15 cellular contexts compared by ENCODE assay signal in the genomic region with DNA sequence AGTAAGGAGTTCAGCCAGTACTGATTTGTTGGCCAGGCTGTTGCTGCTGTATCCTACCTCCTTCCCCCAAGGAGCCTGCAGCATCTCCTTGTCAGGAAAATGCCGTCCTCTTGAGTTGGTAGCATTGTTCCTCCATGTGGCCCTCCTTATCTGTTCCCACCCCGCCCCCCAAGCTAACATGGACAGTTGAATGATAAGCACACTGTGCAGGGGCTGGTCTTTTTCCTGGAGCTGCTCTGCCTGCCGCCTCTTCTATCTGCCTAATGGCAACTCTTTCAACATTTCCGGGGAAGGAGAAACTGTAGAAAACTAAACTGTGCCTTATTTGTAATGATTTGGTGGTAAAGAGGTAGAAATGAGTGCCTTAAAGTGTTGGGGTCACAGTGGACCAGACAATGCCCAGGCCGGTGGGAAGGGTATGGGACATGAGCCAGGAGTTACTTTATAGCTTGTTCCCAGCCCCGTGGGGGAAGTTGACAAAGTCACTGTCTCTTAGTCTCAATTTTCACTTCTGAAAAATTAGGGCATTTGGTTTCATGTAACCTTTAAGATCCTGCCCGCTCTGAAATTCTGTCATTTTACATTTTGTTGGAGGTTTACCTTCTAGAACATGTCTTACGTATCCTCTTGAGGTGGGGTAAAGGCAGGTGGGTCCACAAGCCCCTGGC. TPM values are rescaled to one million over a fixed set of nuclear protein-coding genes. Genes with fewer than 3 reads are reported as not detected.
DNase-seq lines count a peak whose midpoint lies in the region; ATAC-seq and TF ChIP-seq lines count a peak whose summit lies in the region.
"Had no signal": no experiment of that assay in that cellular context is flagged by ENCODE, and none has a peak within 500 bp of the region (broad histone marks: within the 10 kb centered on the region; RNA-seq: fewer than 3 reads in every experiment).

No MANE protein-coding gene starts in this region.

- no peaks in the 10 kb centered on the region for H3K27me3 ChIP-seq in ascending aorta

- H3K36me3 ChIP-seq in ascending aorta: no peaks in the 10 kb centered on the region

- no peaks in the 10 kb centered on the region for H3K9me3 Mint-ChIP-seq in activated CD4-positive, alpha-beta T cell treated with anti-CD3 and anti-CD28 coated beads, Interleukin-2, amount 10 ng/mL, durations not matched to agents 24 days and 14 days
- no peaks in the 10 kb centered on the region for H3K9me3 Mint-ChIP-seq in progenitor cell of endocrine pancreas (ENCODE audit: low read depth)
- H3K9me3 Mint-ChIP-seq: immature natural killer cell, WTC11 had no signal

- H3K4me1 ChIP-seq in ascending aorta: peaks cover 9 to 30% of the 10 kb centered on the region in 2 donors

- no peak for DNase-seq in activated CD4-positive, alpha-beta T cell treated with anti-CD3 and anti-CD28 coated beads, Interleukin-2, amount 10 ng/mL, durations not matched to agents 24 days and 14 days
- DNase-seq in activated CD4-positive, alpha-beta T cell treated with anti-CD3 and anti-CD28 coated beads for 4 hours: no peak
- DNase-seq in HuH-7.5 (ENCODE audit: low spot score) (peak; percentile 39), ascending aorta (ENCODE audit: low spot score in 2 of 2) (no peak), progenitor cell of endocrine pancreas (ENCODE audit: low spot score, unreplicated experiment) (no peak), cerebellar cortex (ENCODE audit: low spot score) (no peak), foreskin melanocyte (no peak)
- DNase-seq: activated gamma-delta T cell treated with Interleukin-2 at 50 U/mL for 16 hours, immature natural killer cell had no signal

- peak overlapping the region; percentile 16 for H3K4me3 Mint-ChIP-seq in activated CD4-positive, alpha-beta T cell treated with anti-CD3 and anti-CD28 coated beads, Interleukin-2, amount 10 ng/mL, durations not matched to agents 24 days and 14 days
- peak overlapping the region; percentile 10 for H3K4me3 Mint-ChIP-seq in progenitor cell of endocrine pancreas (ENCODE audit: low read depth)
- H3K4me3 Mint-ChIP-seq: immature natural killer cell, WTC11 had no signal

- no peak for TF ChIP-seq CTCF in ascending aorta (IDR thresholded peaks at IDR 0.05)
- no peak for TF ChIP-seq CTCF in progenitor cell of endocrine pancreas (IDR thresholded peaks at IDR 0.05; ENCODE audit: unreplicated experiment)

- H3K27me3 Mint-ChIP-seq in activated CD4-positive, alpha-beta T cell treated with anti-CD3 and anti-CD28 coated beads, Interleukin-2, amount 10 ng/mL, durations not matched to agents 24 days and 14 days: no peaks in the 10 kb centered on the region
- H3K27me3 Mint-ChIP-seq in progenitor cell of endocrine pancreas: peaks cover 5% of the 10 kb centered on the region

- H3K27ac Mint-ChIP-seq in activated CD4-positive, alpha-beta T cell treated with anti-CD3 and anti-CD28 coated beads, Interleukin-2, amount 10 ng/mL, durations not matched to agents 24 days and 14 days: no peak overlapping the region
- H3K27ac Mint-ChIP-seq in progenitor cell of endocrine pancreas: no peak overlapping the region
- H3K27ac Mint-ChIP-seq: WTC11 had no signal

- no peak overlapping the region for H3K4me3 ChIP-seq in ascending aorta

- no peak for ATAC-seq in GM21381 (IDR thresholded peaks at IDR 0.05; ENCODE audit: unreplicated experiment)
- ATAC-seq: HCT116, Panc1, WTC11 had no signal

- intact Hi-C loops in activated CD4-positive, alpha-beta T cell treated with anti-CD3 and anti-CD28 coated beads, Interleukin-2, amount 10 ng/mL, durations not matched to agents 24 days and 14 days (cut with micrococcal nuclease): no loop called here
- intact Hi-C loops in ascending aorta (cut with DNase I): loop anchor here (5.0 to 10.0 kb wide), 2 partner anchors 123 to 801 kb away; no protein-coding TSS in a partner anchor

- peaks cover 72% of the 10 kb centered on the region for H3K4me1 Mint-ChIP-seq in activated CD4-positive, alpha-beta T cell treated with anti-CD3 and anti-CD28 coated beads, Interleukin-2, amount 10 ng/mL, durations not matched to agents 24 days and 14 days
- H3K4me1 Mint-ChIP-seq in progenitor cell of endocrine pancreas (ENCODE audit: low read depth): peaks cover 42% of the 10 kb centered on the region

- peak overlapping the region; percentile 15 to 36 for H3K27ac ChIP-seq in ascending aorta
- H3K27ac ChIP-seq: KMS-11 had no signal

- H3K9me3 ChIP-seq in ascending aorta: no peaks in the 10 kb centered on the region

- H3K36me3 Mint-ChIP-seq in activated CD4-positive, alpha-beta T cell treated with anti-CD3 and anti-CD28 coated beads, Interleukin-2, amount 10 ng/mL, durations not matched to agents 24 days and 14 days (ENCODE audit: low read depth): peaks cover 20% of the 10 kb centered on the region
- no peaks in the 10 kb centered on the region for H3K36me3 Mint-ChIP-seq in progenitor cell of endocrine pancreas (ENCODE audit: insufficient read depth)
- H3K36me3 Mint-ChIP-seq: immature natural killer cell, WTC11 had no signal

RNA-seq across cellular contexts. Expression of a gene that starts 4.5 kb away (rescaled TPM):
- 32.0 and 32.5 TPM in 2 replicates for total RNA-seq in activated CD4-positive, alpha-beta T cell treated with anti-CD3 and anti-CD28 coated beads, Interleukin-2, amount 10 ng/mL, durations not matched to agents 24 days and 14 days
- total RNA-seq in ascending aorta (23.5 TPM), progenitor cell of endocrine pancreas (122 and 131 TPM in 2 replicates)

RNA-seq across cellular contexts. Expression of a gene that starts 29.4 kb away (rescaled TPM):
- total RNA-seq in activated CD4-positive, alpha-beta T cell treated with anti-CD3 and anti-CD28 coated beads, Interleukin-2, amount 10 ng/mL, durations not matched to agents 24 days and 14 days: not detected in 2 replicates
- total RNA-seq in ascending aorta (not detected), progenitor cell of endocrine pancreas (0.57 and 1.9 TPM in 2 replicates)
- total RNA-seq: fibroblast of lung had no signal
